Comparison of ENCODE assay signal across 13 cellular contexts in genomic region chr2:20217041-20217970, GRCh38. TPM values are rescaled to one million over a fixed set of nuclear protein-coding genes. Genes with fewer than 3 reads are reported as not detected.
A peak's percentile ranks its signal among the peaks of the same experiment; 100 is the strongest.
DNase-seq lines count a peak whose midpoint lies in the region; ATAC-seq and TF ChIP-seq lines count a peak whose summit lies in the region.
"Had no signal": no experiment of that assay in that cellular context is flagged by ENCODE, and none has a peak within 500 bp of the region (broad histone marks: within the 10 kb centered on the region; RNA-seq: fewer than 3 reads in every experiment).

No MANE protein-coding gene starts in this region.

- H3K9me3 Mint-ChIP-seq in chondrocyte (ENCODE audit: low read depth), result no peaks in the 10 kb centered on the region
- H3K9me3 Mint-ChIP-seq: brain had no signal

- H3K36me3 Mint-ChIP-seq in chondrocyte (ENCODE audit: low read depth), result no peaks in the 10 kb centered on the region
- H3K36me3 Mint-ChIP-seq: brain had no signal

- no peaks in the 10 kb centered on the region for H3K9me3 ChIP-seq in mucosa of stomach (ENCODE audit: control insufficient read depth, low read length)

- DNase-seq in ACHN, result peak; percentile 46
- peak; percentile 41 for DNase-seq in NB4 (ENCODE audit: low read depth)
- peak; percentile 93 for DNase-seq in chondrocyte (ENCODE audit: low spot score)
- DNase-seq in NCI-H1048 (lab: John Stamatoyannopoulos, UW), result no peak
- DNase-seq in NCI-H2227 treated with DMSO at 0.1 percent for 48 hours (lab: John Stamatoyannopoulos, UW), result no peak
- DNase-seq: activated CD8-positive, alpha-beta memory T cell treated with anti-CD3 and anti-CD28 coated beads for 24 hours; activated gamma-delta T cell; Calu3; kidney glomerular epithelial cell had no signal

- ATAC-seq in HG03159 (IDR thresholded peaks at IDR 0.05; ENCODE audit: unreplicated experiment), result no peak
- no peak for ATAC-seq in HG03108 (IDR thresholded peaks at IDR 0.05; ENCODE audit: unreplicated experiment)

- H3K4me1 Mint-ChIP-seq in chondrocyte (ENCODE audit: low read depth), result peaks cover 18% of the 10 kb centered on the region

- TF ChIP-seq POLR2A in NB4 (IDR thresholded peaks at IDR 0.05; ENCODE audit: extremely low read depth, insufficient read length), result no peak

- H3K9ac ChIP-seq in mucosa of stomach (ENCODE audit: low read length), result peak overlapping the region; percentile 19

- peaks cover 100% of the 10 kb centered on the region for H3K4me1 ChIP-seq in mucosa of stomach (ENCODE audit: control insufficient read depth, insufficient read depth, low read length)

- H3K4me3 ChIP-seq in NB4 (ENCODE audit: low read depth, low read length) (no peak overlapping the region), mucosa of stomach (ENCODE audit: low read length) (no peak overlapping the region)

- no peaks in the 10 kb centered on the region for H3K27me3 ChIP-seq in mucosa of stomach (ENCODE audit: control insufficient read depth, insufficient read depth, low read length)

- no peaks in the 10 kb centered on the region for H3K36me3 ChIP-seq in mucosa of stomach (ENCODE audit: control insufficient read depth, insufficient read depth, low read length)

- no peak overlapping the region for H3K27ac Mint-ChIP-seq in chondrocyte (ENCODE audit: unreplicated experiment)

- in situ Hi-C loops in ACHN (cut with HindIII; ENCODE audit: low pct_ligation_motif_present, low pct_unique_long_range_greater_than_20kb, low sequenced_read_pairs), result no loop called here

- TF ChIP-seq CTCF in NB4 (IDR thresholded peaks at IDR 0.05; ENCODE audit: low read depth, low read length), result no peak
- no peak for TF ChIP-seq CTCF in chondrocyte (IDR thresholded peaks at IDR 0.05)

- no peak overlapping the region for H3K4me3 Mint-ChIP-seq in chondrocyte (ENCODE audit: unreplicated experiment)
- H3K4me3 Mint-ChIP-seq: brain had no signal

- no peaks in the 10 kb centered on the region for H3K27me3 Mint-ChIP-seq in chondrocyte (ENCODE audit: low read depth)

RNA-seq across cellular contexts. Expression of gene SDC1, which starts 7.6 kb away (rescaled TPM):
- 11.4 to 13.2 TPM (median 12.6 TPM) in 3 replicates for total RNA-seq in chondrocyte

Comparison
In these comparisons a context has a peak if more than half of its experiments do, and no peak if none do; other contexts are left out.
1. DNase-seq: peak in ACHN (single experiment), NB4 (single experiment) and chondrocyte (single experiment); none in NCI-H1048 (single experiment) and NCI-H2227 treated with DMSO at 0.1 percent for 48 hours (single experiment).